20 cellular contexts compared by ENCODE assay signal in genomic region chr17:15408803-15409202, GRCh38. TPM values are rescaled to one million over a fixed set of nuclear protein-coding genes. Genes with fewer than 3 reads are reported as not detected.
DNase-seq lines count a peak whose midpoint lies in the region; ATAC-seq and TF ChIP-seq lines count a peak whose summit lies in the region.
"Had no signal": no experiment of that assay in that cellular context is flagged by ENCODE, and none has a peak within 500 bp of the region (broad histone marks: within the 10 kb centered on the region; RNA-seq: fewer than 3 reads in every experiment).

No MANE protein-coding gene starts in this region.

- H2AFZ ChIP-seq in GM23248 (no peak overlapping the region), hepatocyte (no peak overlapping the region)

- no peak overlapping the region for H3K27ac Mint-ChIP-seq in activated CD4-positive, alpha-beta memory T cell treated with anti-CD3 and anti-CD28 coated beads for 36 hours
- H3K27ac Mint-ChIP-seq: activated CD8-positive, alpha-beta memory T cell treated with anti-CD3 and anti-CD28 coated beads, Interleukin-2, amount 10 ng/mL, durations not matched to agents 7 days and 5 days; B cell; WTC11 had no signal

- H3K4me1 Mint-ChIP-seq in activated CD4-positive, alpha-beta memory T cell treated with anti-CD3 and anti-CD28 coated beads for 36 hours (ENCODE audit: low read depth) = no peaks in the 10 kb centered on the region
- H3K4me1 Mint-ChIP-seq: activated CD8-positive, alpha-beta memory T cell treated with anti-CD3 and anti-CD28 coated beads, Interleukin-2, amount 10 ng/mL, durations not matched to agents 7 days and 5 days; B cell had no signal

- H4K20me1 ChIP-seq in GM23248 (ENCODE audit: insufficient read depth) (no peaks in the 10 kb centered on the region), hepatocyte (ENCODE audit: insufficient read depth, poor library complexity, severe bottlenecking) (no peaks in the 10 kb centered on the region)

- H3K9me3 ChIP-seq in GM23248 (ENCODE audit: low read depth) = no peaks in the 10 kb centered on the region
- H3K9me3 ChIP-seq in RWPE2 (ENCODE audit: severe bottlenecking) = no peaks in the 10 kb centered on the region
- H3K9me3 ChIP-seq in hepatocyte (ENCODE audit: low read depth) = no peaks in the 10 kb centered on the region
- H3K9me3 ChIP-seq in skeletal muscle tissue (ENCODE audit: control insufficient read depth in 3 of 3, low read length in 3 of 3) = no peaks in the 10 kb centered on the region

- H3K36me3 ChIP-seq in GM23248 (ENCODE audit: low read depth) (no peaks in the 10 kb centered on the region), RWPE2 (ENCODE audit: low read depth) (no peaks in the 10 kb centered on the region), hepatocyte (replicated peaks; ENCODE audit: insufficient read depth, low read depth) (no peaks in the 10 kb centered on the region), skeletal muscle tissue (ENCODE audit: control insufficient read depth in 3 of 3, insufficient read depth in 3 of 3, low read length in 3 of 3) (no peaks in the 10 kb centered on the region)

- no peak overlapping the region for H3K4me2 ChIP-seq in GM23248 (ENCODE audit: unreplicated experiment)
- H3K4me2 ChIP-seq in hepatocyte = no peak overlapping the region

- intact Hi-C loops in activated CD4-positive, alpha-beta memory T cell treated with anti-CD3 and anti-CD28 coated beads for 36 hours (cut with micrococcal nuclease) = no loop called here

- TF ChIP-seq CTCF in RWPE2 (IDR thresholded peaks at IDR 0.05; ENCODE audit: poor library complexity, severe bottlenecking) = peak; percentile 19
- TF ChIP-seq CTCF in hepatocyte (IDR thresholded peaks at IDR 0.05; ENCODE audit: poor library complexity) = no peak

- H3K4me3 Mint-ChIP-seq in activated CD4-positive, alpha-beta memory T cell treated with anti-CD3 and anti-CD28 coated beads for 36 hours = no peak overlapping the region
- H3K4me3 Mint-ChIP-seq: activated CD8-positive, alpha-beta memory T cell treated with anti-CD3 and anti-CD28 coated beads, Interleukin-2, amount 10 ng/mL, durations not matched to agents 7 days and 5 days; B cell; mesothelial cell of epicardium; WTC11 had no signal

- 85 to 86% methylated on average over 3 of the region's 3 CpGs for WGBS in GM23248 (ENCODE audit: low coverage in 1 of 2, low lambda C conversion rate in 2 of 2, missing lambda C conversion rate in 2 of 2), 2 experiments
- 98% methylated on average over 3 of the region's 3 CpGs for WGBS in hepatocyte (ENCODE audit: low lambda C conversion rate, missing lambda C conversion rate)

- H3K4me1 ChIP-seq in GM23248 (ENCODE audit: insufficient read depth) (peaks cover 35% of the 10 kb centered on the region), RWPE2 (ENCODE audit: insufficient read depth, poor library complexity, severe bottlenecking) (peaks cover 5% of the 10 kb centered on the region), hepatocyte (ENCODE audit: insufficient read depth) (peaks cover 12% of the 10 kb centered on the region), skeletal muscle tissue (ENCODE audit: control insufficient read depth in 3 of 3, insufficient read depth in 3 of 3, low read length in 3 of 3) (peaks cover 20 to 27% (median 25%) of the 10 kb centered on the region in 3 donors)

- DNase-seq in GM23248 (no peak), RWPE2 (ENCODE audit: low spot score) (no peak), hepatocyte (ENCODE audit: low spot score) (no peak), NCI-H69 (lab: John Stamatoyannopoulos, UW) (no peak), retina (no peak)
- DNase-seq in activated CD4-positive, alpha-beta memory T cell treated with anti-CD3 and anti-CD28 coated beads for 36 hours = no peak
- DNase-seq: activated CD8-positive, alpha-beta memory T cell treated with anti-CD3 and anti-CD28 coated beads, Interleukin-2, amount 10 ng/mL, durations not matched to agents 7 days and 5 days; activated naive CD4-positive, alpha-beta T cell treated with Interleukin-2 at 50 U/mL for 16 hours; DMS 273 treated with DMSO at 0.1 percent for 48 hours; effector CD4-positive, alpha-beta T cell; foreskin fibroblast; NCI-H2029 treated with DMSO at 0.1 percent for 48 hours; NCI-H526 treated with DMSO at 0.1 percent for 48 hours; occipital lobe; T-helper 1 cell had no signal

- in situ Hi-C loops in GM23248 (cut with MboI) = loop anchor here (10.0 kb wide), 1 partner anchor 144 kb away; the partner anchor contains the start of gene PMP22

- H3K27ac ChIP-seq in GM23248 (peak overlapping the region; percentile 96; the same call in 1 of the 2 replicates), RWPE2 (ENCODE audit: poor library complexity, severe bottlenecking) (no peak overlapping the region), hepatocyte (peak overlapping the region; percentile 77), skeletal muscle tissue (ENCODE audit: low read depth, low read length) (peak overlapping the region; percentile 72)

- CTCF ChIA-PET in activated CD4-positive, alpha-beta memory T cell treated with anti-CD3 and anti-CD28 coated beads for 36 hours (lab: Charles Lee) = interaction anchor here (0.6 kb wide), 1 partner anchor 1816 kb away, joined by 3 read pairs; no protein-coding TSS in a partner anchor

- no peak for ATAC-seq in RWPE2 (ENCODE audit: low read depth)
- ATAC-seq in HG03196 (IDR thresholded peaks at IDR 0.05; ENCODE audit: unreplicated experiment) = no peak
- ATAC-seq: activated CD8-positive, alpha-beta memory T cell treated with anti-CD3 and anti-CD28 coated beads, Interleukin-2, amount 10 ng/mL, durations not matched to agents 7 days and 5 days; WTC11 had no signal

- H3K27me3 Mint-ChIP-seq in activated CD4-positive, alpha-beta memory T cell treated with anti-CD3 and anti-CD28 coated beads for 36 hours = no peaks in the 10 kb centered on the region
- H3K27me3 Mint-ChIP-seq: activated CD8-positive, alpha-beta memory T cell treated with anti-CD3 and anti-CD28 coated beads, Interleukin-2, amount 10 ng/mL, durations not matched to agents 7 days and 5 days had no signal

- POLR2A ChIA-PET in activated CD4-positive, alpha-beta memory T cell treated with anti-CD3 and anti-CD28 coated beads for 36 hours (lab: Charles Lee) = no interaction called here

- H3K27me3 ChIP-seq in GM23248 (replicated peaks; ENCODE audit: insufficient read depth) = no peaks in the 10 kb centered on the region
- H3K27me3 ChIP-seq in RWPE2 (ENCODE audit: insufficient read depth, poor library complexity, severe bottlenecking) = no peaks in the 10 kb centered on the region
- H3K27me3 ChIP-seq in hepatocyte = no peaks in the 10 kb centered on the region
- H3K27me3 ChIP-seq in skeletal muscle tissue (ENCODE audit: control insufficient read depth in 3 of 3, insufficient read depth in 3 of 3, low read length in 3 of 3) = no peaks in the 10 kb centered on the region

- H3K79me2 ChIP-seq in GM23248 (ENCODE audit: insufficient read depth) (no peaks in the 10 kb centered on the region), hepatocyte (no peaks in the 10 kb centered on the region)

- H3K36me3 Mint-ChIP-seq in activated CD4-positive, alpha-beta memory T cell treated with anti-CD3 and anti-CD28 coated beads for 36 hours = no peaks in the 10 kb centered on the region
- H3K36me3 Mint-ChIP-seq: activated CD8-positive, alpha-beta memory T cell treated with anti-CD3 and anti-CD28 coated beads, Interleukin-2, amount 10 ng/mL, durations not matched to agents 7 days and 5 days; mesothelial cell of epicardium; WTC11 had no signal

- H3K9ac ChIP-seq in GM23248 (0 out of 2 replicates have a peak overlapping the region, but pooled peaks have one; percentile 77), skeletal muscle tissue (ENCODE audit: low read depth in 1 of 3, low read length in 3 of 3) (no peak overlapping the region)

- H3K9me2 ChIP-seq in GM23248 (ENCODE audit: insufficient read depth) = no peaks in the 10 kb centered on the region
- H3K9me2 ChIP-seq in hepatocyte (replicated peaks; ENCODE audit: insufficient read depth) = no peaks in the 10 kb centered on the region

- H3F3A ChIP-seq in GM23248 (ENCODE audit: insufficient read depth) = peaks cover 20% of the 10 kb centered on the region; the same call in 1 of the 2 replicates

- no peak overlapping the region for H3K4me3 ChIP-seq in GM23248
- H3K4me3 ChIP-seq in RWPE2 (ENCODE audit: severe bottlenecking) = no peak overlapping the region
- H3K4me3 ChIP-seq in hepatocyte = no peak overlapping the region
- no peak overlapping the region for H3K4me3 ChIP-seq in skeletal muscle tissue (ENCODE audit: low read length in 3 of 3)

- H3K9me3 Mint-ChIP-seq in activated CD4-positive, alpha-beta memory T cell treated with anti-CD3 and anti-CD28 coated beads for 36 hours = no peaks in the 10 kb centered on the region
- H3K9me3 Mint-ChIP-seq: mesothelial cell of epicardium, WTC11 had no signal

RNA-seq across cellular contexts. Expression of gene CDRT4, which starts 58.6 kb away (rescaled TPM):
- total RNA-seq in GM23248 (2014; rRNA removed; shearing (Covaris generic)) = 3.8 and 23.3 TPM in 2 replicates
- polyA plus RNA-seq in GM23248 (2016; fragmentation: Nextera tagmentation; extraction: Ambion mirVana) (3.0 and 4.1 TPM in 2 replicates), hepatocyte (9.6 and 11.8 TPM in 2 replicates)
- total RNA-seq in hepatocyte (2.7 and 10.4 TPM in 2 replicates), skeletal muscle tissue (1.6 TPM)
- total RNA-seq in activated CD4-positive, alpha-beta memory T cell treated with anti-CD3 and anti-CD28 coated beads for 36 hours = 1 to 10 TPM; 5.7 to 6.8 TPM
